In the genomic region with DNA sequence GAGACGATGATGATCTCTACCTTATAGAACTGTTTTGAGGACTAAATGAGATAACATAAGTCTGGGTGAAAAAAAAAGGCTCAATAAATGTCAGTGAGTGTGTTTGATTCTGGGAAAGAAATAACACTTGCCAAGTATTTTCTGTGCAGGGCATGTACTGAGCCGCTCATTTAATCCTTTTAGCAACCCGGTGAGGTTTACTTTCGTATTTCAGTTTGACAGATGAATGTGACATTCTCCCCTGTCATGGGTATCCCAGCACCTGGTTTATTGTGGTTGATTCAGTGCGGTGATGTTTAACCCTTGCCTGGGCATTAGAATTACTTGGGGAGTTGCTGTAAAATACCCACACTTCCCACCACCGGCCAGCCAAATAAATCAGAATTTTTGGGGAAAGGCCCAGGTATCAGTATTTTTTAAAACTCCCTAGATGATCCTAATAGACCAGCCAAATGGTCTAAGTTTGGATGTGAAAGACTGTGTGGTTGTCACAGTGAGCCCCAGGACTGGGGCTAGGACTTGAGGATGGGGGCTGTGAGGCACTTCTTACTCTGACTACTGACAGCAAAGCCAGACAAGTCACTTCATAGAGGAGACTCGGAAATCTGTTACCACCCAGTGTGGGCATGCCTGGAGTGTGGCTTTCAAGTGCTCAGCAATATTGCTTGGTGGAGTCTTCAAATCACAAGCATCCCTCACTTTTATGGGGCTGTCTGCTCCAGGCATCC, we compare ENCODE assay signal across 19 cellular contexts.
DNase-seq lines count a peak whose midpoint lies in the region; ATAC-seq and TF ChIP-seq lines count a peak whose summit lies in the region.
"Had no signal": no experiment of that assay in that cellular context is flagged by ENCODE, and none has a peak within 500 bp of the region (broad histone marks: within the 10 kb centered on the region; RNA-seq: fewer than 3 reads in every experiment).

No MANE protein-coding gene starts in this region.

- H3K4me1 Mint-ChIP-seq in activated naive CD4-positive, alpha-beta T cell treated with anti-CD3 and anti-CD28 coated beads for 36 hours (ENCODE audit: low read depth) = peaks cover 21% of the 10 kb centered on the region
- H3K4me1 Mint-ChIP-seq in Calu3 (ENCODE audit: low read depth, unreplicated experiment) = peaks cover 19% of the 10 kb centered on the region

- H3K4me1 ChIP-seq in esophagus (ENCODE audit: control insufficient read depth in 2 of 2, insufficient read depth in 2 of 2, low read length in 1 of 2) = peaks cover 2 to 10% of the 10 kb centered on the region in 2 donors
- H3K4me1 ChIP-seq: breast epithelium, SJCRH30 had no signal

- ATAC-seq in stimulated activated naive CD8-positive, alpha-beta T cell treated with anti-CD3 and anti-CD28 coated beads, Interleukin-15, Interleukin-2, amounts not matched to agents 100 U/mL and 50 U/mL, for 24 hours = peak; percentile 81
- ATAC-seq in GM18861 (IDR thresholded peaks at IDR 0.05; ENCODE audit: unreplicated experiment) = no peak
- ATAC-seq: left cardiac atrium had no signal

- CTCF ChIA-PET in activated naive CD4-positive, alpha-beta T cell treated with anti-CD3 and anti-CD28 coated beads for 36 hours (lab: Charles Lee) = no interaction called here
- CTCF ChIA-PET in Calu3 (lab: Charles Lee) = no interaction called here

- H3K36me3 ChIP-seq in esophagus (ENCODE audit: control insufficient read depth in 2 of 2, insufficient read depth in 2 of 2, low read length in 1 of 2) = no peaks in the 10 kb centered on the region
- H3K36me3 ChIP-seq: breast epithelium, ovary, SJCRH30 had no signal

- H3K4me3 Mint-ChIP-seq in activated naive CD4-positive, alpha-beta T cell treated with anti-CD3 and anti-CD28 coated beads for 36 hours = no peak overlapping the region
- no peak overlapping the region for H3K4me3 Mint-ChIP-seq in Calu3 (ENCODE audit: low read depth, unreplicated experiment)
- H3K4me3 Mint-ChIP-seq: activated naive CD4-positive, alpha-beta T cell treated with anti-CD3 and anti-CD28 coated beads, Interleukin-2, amount 50 U/mL, for 24 hours; IgD-negative memory B cell; stimulated activated naive CD8-positive, alpha-beta T cell treated with anti-CD3 and anti-CD28 coated beads, Interleukin-15, Interleukin-2, amounts not matched to agents 100 ng/mL and 50 ng/mL, for 24 hours had no signal

- H3K27me3 ChIP-seq in esophagus (ENCODE audit: control insufficient read depth in 1 of 2, insufficient read depth in 2 of 2, low read length in 2 of 2) = no peaks in the 10 kb centered on the region
- H3K27me3 ChIP-seq: ovary had no signal

- no peak for TF ChIP-seq CTCF in Calu3 (IDR thresholded peaks at IDR 0.05; ENCODE audit: unreplicated experiment)

- peak; percentile 52 for DNase-seq in activated naive CD4-positive, alpha-beta T cell treated with anti-CD3 and anti-CD28 coated beads for 36 hours
- DNase-seq in activated naive CD4-positive, alpha-beta T cell treated with anti-CD3 and anti-CD28 coated beads, Interleukin-2, amount 50 U/mL, for 16 hours = no peak
- DNase-seq in NCI-H460 (ENCODE audit: extremely low read depth, low read depth) (peak; percentile 30), T-helper 9 cell (no peak), Calu3 (no peak)
- peak; percentile 16 for DNase-seq in stimulated activated naive CD8-positive, alpha-beta T cell treated with anti-CD3 and anti-CD28 coated beads, Interleukin-15, Interleukin-2, amounts not matched to agents 100 U/mL and 50 U/mL, for 24 hours
- DNase-seq: GDM1, left cardiac atrium, NCI-H1048, NCI-H345, ovary, SJCRH30, T1000 had no signal

- H3K9me3 Mint-ChIP-seq in activated naive CD4-positive, alpha-beta T cell treated with anti-CD3 and anti-CD28 coated beads for 36 hours = no peaks in the 10 kb centered on the region
- no peaks in the 10 kb centered on the region for H3K9me3 Mint-ChIP-seq in Calu3 (ENCODE audit: low read depth, unreplicated experiment)
- H3K9me3 Mint-ChIP-seq: activated naive CD4-positive, alpha-beta T cell treated with anti-CD3 and anti-CD28 coated beads, Interleukin-2, amount 50 U/mL, for 24 hours; IgD-negative memory B cell; stimulated activated naive CD8-positive, alpha-beta T cell treated with anti-CD3 and anti-CD28 coated beads, Interleukin-15, Interleukin-2, amounts not matched to agents 100 ng/mL and 50 ng/mL, for 24 hours had no signal

- peak overlapping the region; percentile 66 to 78 for H3K27ac ChIP-seq in esophagus (ENCODE audit: low read depth in 2 of 2, low read length in 1 of 2)
- H3K27ac ChIP-seq: breast epithelium, ovary, SJCRH30 had no signal

- no peak overlapping the region for H3K27ac Mint-ChIP-seq in activated naive CD4-positive, alpha-beta T cell treated with anti-CD3 and anti-CD28 coated beads for 36 hours
- H3K27ac Mint-ChIP-seq in Calu3 (ENCODE audit: unreplicated experiment) = no peak overlapping the region
- H3K27ac Mint-ChIP-seq: activated naive CD4-positive, alpha-beta T cell treated with anti-CD3 and anti-CD28 coated beads, Interleukin-2, amount 50 U/mL, for 24 hours; IgD-negative memory B cell had no signal

- H3K27me3 Mint-ChIP-seq in activated naive CD4-positive, alpha-beta T cell treated with anti-CD3 and anti-CD28 coated beads for 36 hours (ENCODE audit: low read depth) = peaks cover 32% of the 10 kb centered on the region
- peaks cover 59% of the 10 kb centered on the region for H3K27me3 Mint-ChIP-seq in Calu3 (ENCODE audit: unreplicated experiment)

- intact Hi-C loops in activated naive CD4-positive, alpha-beta T cell treated with anti-CD3 and anti-CD28 coated beads for 36 hours (cut with micrococcal nuclease) = loop anchor here (1.0 to 5.0 kb wide), 2 partner anchors 61 to 136 kb away; no protein-coding TSS in a partner anchor
- intact Hi-C loops in Calu3 (cut with micrococcal nuclease; ENCODE audit: unreplicated experiment) = no loop called here

- H3K9me3 ChIP-seq in esophagus (ENCODE audit: control insufficient read depth in 2 of 2, insufficient read depth in 1 of 2, low read depth in 1 of 2, low read length in 1 of 2) = no peaks in the 10 kb centered on the region
- H3K9me3 ChIP-seq: breast epithelium, ovary, SJCRH30 had no signal

- H3K4me3 ChIP-seq in esophagus (ENCODE audit: low read depth in 1 of 2, low read length in 2 of 2) = no peak overlapping the region
- H3K4me3 ChIP-seq: breast epithelium, ovary, SJCRH30 had no signal

- whole genome bisulfite sequencing in esophagus, 2 donors = 27% methylated on average over 7 of the region's 7 CpGs

- BruUV-seq in Calu3 (replicated peaks; lab: Mats Ljungman, UMichigan) = no TSS peak

- no peaks in the 10 kb centered on the region for H3K36me3 Mint-ChIP-seq in activated naive CD4-positive, alpha-beta T cell treated with anti-CD3 and anti-CD28 coated beads for 36 hours (ENCODE audit: low read depth)
- H3K36me3 Mint-ChIP-seq in Calu3 (ENCODE audit: insufficient read depth, unreplicated experiment) = peaks cover 5% of the 10 kb centered on the region
- H3K36me3 Mint-ChIP-seq: activated naive CD4-positive, alpha-beta T cell treated with anti-CD3 and anti-CD28 coated beads, Interleukin-2, amount 50 U/mL, for 24 hours; IgD-negative memory B cell had no signal

Comparison
In these comparisons a context has a peak if more than half of its experiments do, and no peak if none do; other contexts are left out.
1. DNase-seq: peak in activated naive CD4-positive, alpha-beta T cell treated with anti-CD3 and anti-CD28 coated beads for 36 hours (single experiment), NCI-H460 (single experiment) and stimulated activated naive CD8-positive, alpha-beta T cell treated with anti-CD3 and anti-CD28 coated beads, Interleukin-15, Interleukin-2, amounts not matched to agents 100 U/mL and 50 U/mL, for 24 hours (single experiment); none in activated naive CD4-positive, alpha-beta T cell treated with anti-CD3 and anti-CD28 coated beads, Interleukin-2, amount 50 U/mL, for 16 hours (single experiment), T-helper 9 cell (single experiment) and Calu3 (single experiment).